ENCODE assay signal across 1 cellular context in the genomic region with DNA sequence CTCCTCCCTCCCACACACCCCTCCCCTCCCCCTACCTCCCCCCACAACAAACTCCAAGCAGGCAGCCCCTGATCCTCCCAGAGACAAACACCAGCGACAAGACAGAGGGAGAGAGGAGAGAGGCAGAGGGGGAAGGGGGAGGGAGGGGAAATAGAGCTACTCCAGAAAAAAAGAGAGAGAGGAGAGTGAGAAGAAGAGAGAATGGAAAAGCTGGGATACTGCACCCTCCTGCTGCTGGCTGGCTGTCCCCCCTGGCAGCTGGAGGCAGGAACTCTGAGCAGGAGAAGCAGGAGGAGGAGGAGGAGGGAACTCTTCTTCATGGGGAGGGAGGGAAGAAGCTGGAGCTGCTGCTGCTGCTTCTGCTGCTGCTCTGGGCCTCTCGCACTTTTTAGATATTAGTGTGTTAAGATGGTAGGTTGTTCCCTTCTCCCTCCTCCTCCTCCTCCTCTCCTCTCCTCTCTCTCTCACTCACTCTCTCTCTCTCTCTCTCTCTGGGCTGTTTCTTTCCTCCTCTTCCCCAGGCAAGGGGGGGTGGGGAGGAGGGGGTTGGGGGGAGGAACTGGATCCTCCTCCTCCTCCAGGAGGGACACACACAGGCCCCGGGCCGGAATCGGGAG.
TF ChIP-seq lines count a peak whose summit lies in the region.

No MANE protein-coding gene starts in this region.

TF ChIP-seq in SK-N-SH, 30 proteins besides CTCF, POLR2A, EP300 and RAD21 (continued from another document):
- TF ChIP-seq REST (IDR thresholded peaks at IDR 0.05; ENCODE audit: low read depth, low read length) (no peak), TCF12 (IDR thresholded peaks at IDR 0.05) (no peak; the same call in 1 of the 2 replicates), YY1 (IDR thresholded peaks at IDR 0.05; ENCODE audit: low read depth) (peak; percentile 40; the same call in 1 of the 2 replicates), TAF1 (IDR thresholded peaks at IDR 0.05; ENCODE audit: borderline replicate concordance, low read depth, low read length) (0 out of 2 replicates have a peak, but pooled peaks have one; percentile 9)
